ENCODE assay signal across 8 cellular contexts in genomic region chr3:141076821-141077571, GRCh38. TPM values are rescaled to one million over a fixed set of nuclear protein-coding genes. Genes with fewer than 3 reads are reported as not detected.
DNase-seq lines count a peak whose midpoint lies in the region; ATAC-seq and TF ChIP-seq lines count a peak whose summit lies in the region.

No MANE protein-coding gene starts in this region.

- H3K4me3 ChIP-seq in dorsolateral prefrontal cortex (peak overlapping the region; percentile 0 to 65 (median 46)), mucosa of descending colon (no peak overlapping the region), tibial artery (peak overlapping the region; percentile 33 to 46)

- intact Hi-C loops in dorsolateral prefrontal cortex (cut with DNase I): no loop called here
- intact Hi-C loops in mucosa of descending colon (cut with DNase I, micrococcal nuclease): no loop called here
- intact Hi-C loops in tibial artery (cut with DNase I; ENCODE audit: low total_unique reads): no loop called here

- H3K4me1 ChIP-seq in mucosa of descending colon (ENCODE audit: low read depth) (no peaks in the 10 kb centered on the region), tibial artery (peaks cover 0 to 28% (median 19%) of the 10 kb centered on the region in 4 donors)

- H3K27me3 ChIP-seq in dorsolateral prefrontal cortex (no peaks in the 10 kb centered on the region), tibial artery (no peaks in the 10 kb centered on the region)

- H3K36me3 ChIP-seq in mucosa of descending colon (ENCODE audit: low read depth): no peaks in the 10 kb centered on the region
- H3K36me3 ChIP-seq in tibial artery: no peaks in the 10 kb centered on the region

- DNase-seq in NCI-H510A (lab: John Stamatoyannopoulos, UW): peak; percentile 19
- DNase-seq in dorsolateral prefrontal cortex: peak in 6 of 10 donors; percentile 44 to 86 (median 56)
- DNase-seq in mucosa of descending colon: peak in 2 of 3 donors; percentile 42 to 50
- peak; percentile 67 to 72 for DNase-seq in tibial artery
- DNase-seq in AML-193 (lab: John Stamatoyannopoulos, UW): no peak
- DNase-seq in HPDE6-E6E7 (ENCODE audit: extremely low spot score): no peak

- ATAC-seq in GM18511 (IDR thresholded peaks at IDR 0.05; ENCODE audit: unreplicated experiment) (peak; percentile 61), mucosa of descending colon (peak; percentile 50), HG03457 (IDR thresholded peaks at IDR 0.05; ENCODE audit: unreplicated experiment) (no peak)

- H3K9me3 ChIP-seq in mucosa of descending colon (no peaks in the 10 kb centered on the region), tibial artery (no peaks in the 10 kb centered on the region)

- peak in 1 of 56 donors; percentile 2 for TF ChIP-seq CTCF in dorsolateral prefrontal cortex (IDR thresholded peaks at IDR 0.05 in 54 of 56, conservative IDR thresholded peaks at IDR 0.05 in 2 of 56; ENCODE audit: low read depth in 1 of 56, partially characterized antibody in 56 of 56)
- no peak for TF ChIP-seq CTCF in mucosa of descending colon (IDR thresholded peaks at IDR 0.05)
- TF ChIP-seq CTCF in tibial artery (IDR thresholded peaks at IDR 0.05): no peak

- H3K27ac ChIP-seq in dorsolateral prefrontal cortex: peak overlapping the region in 37 of 59 donors; percentile 1 to 88 (median 48)
- H3K27ac ChIP-seq in tibial artery: peak overlapping the region; percentile 53 to 66

RNA-seq across cellular contexts. Expression of gene SPSB4, which starts 25.8 kb away (rescaled TPM):
- 1 to 10 TPM in 115 of 120 experiments, under 1 TPM in 5; 0.61 to 6.1 (median 2.3) TPM for total RNA-seq in dorsolateral prefrontal cortex
- under 1 TPM; 0.10 to 0.85 (median 0.17) TPM for total RNA-seq in mucosa of descending colon

Comparison
In these comparisons a context has a peak if more than half of its experiments do, and no peak if none do; other contexts are left out.
1. DNase-seq: peak in NCI-H510A (single experiment), dorsolateral prefrontal cortex (6 of 10), mucosa of descending colon (2 of 3) and tibial artery (2 of 2); none in AML-193 (0 of 2) and HPDE6-E6E7 (single experiment).